In the genomic region with DNA sequence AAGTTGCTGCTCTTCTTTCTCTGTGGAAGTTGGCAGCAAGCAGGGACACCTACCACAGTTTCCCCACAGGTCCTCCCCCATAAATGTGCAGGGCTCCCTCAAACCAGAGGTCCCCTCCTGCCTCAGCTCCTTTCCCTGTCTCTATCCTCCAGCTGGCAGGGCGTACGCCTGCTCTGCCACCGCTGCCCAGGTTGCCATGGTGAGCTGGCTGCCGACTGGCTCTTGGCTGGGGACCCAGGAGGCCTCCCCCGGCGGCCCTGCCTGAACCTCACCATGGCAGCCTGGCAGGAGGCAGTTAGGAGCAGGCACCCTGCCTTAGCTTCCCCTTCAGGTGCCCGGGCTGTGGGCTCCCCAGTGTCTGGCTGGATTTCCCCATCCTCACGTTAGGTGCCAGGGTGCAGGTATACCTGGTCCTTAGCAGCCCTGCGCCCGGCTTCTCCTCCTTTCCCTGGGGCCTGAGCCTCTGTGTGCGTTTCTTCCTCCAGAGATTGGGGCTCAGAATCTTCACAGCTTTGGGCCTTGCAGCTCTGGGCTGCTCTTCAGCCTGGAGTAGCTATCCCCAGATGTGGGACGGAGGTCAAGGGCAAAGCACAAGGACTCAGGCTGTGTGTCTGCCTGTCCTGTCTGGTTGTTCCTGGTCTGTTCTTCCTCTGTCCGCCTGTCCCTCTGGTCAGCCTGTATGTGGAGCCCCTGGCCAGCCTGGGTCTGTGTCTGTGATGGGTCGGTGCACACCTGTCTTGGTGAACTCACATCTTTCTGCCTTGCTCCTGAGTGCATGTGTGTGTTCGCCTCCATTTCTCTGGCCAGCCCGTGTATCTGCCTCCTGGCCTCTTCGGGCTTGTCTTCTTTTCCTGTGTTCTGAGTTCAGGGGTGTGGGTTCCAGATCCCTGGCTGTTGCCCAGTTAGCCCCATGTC, we compare ENCODE assay signal across 10 cellular contexts. TPM values are rescaled to one million over a fixed set of nuclear protein-coding genes. Genes with fewer than 3 reads are reported as not detected.
DNase-seq lines count a peak whose midpoint lies in the region; ATAC-seq and TF ChIP-seq lines count a peak whose summit lies in the region.
"Had no signal": no experiment of that assay in that cellular context is flagged by ENCODE, and none has a peak within 500 bp of the region (broad histone marks: within the 10 kb centered on the region; RNA-seq: fewer than 3 reads in every experiment).

No MANE protein-coding gene starts in this region.

- H3K27ac ChIP-seq in CD4-positive, CD25-positive, alpha-beta regulatory T cell (ENCODE audit: insufficient read depth, low read length, poor library complexity, severe bottlenecking): peak overlapping the region; percentile 37
- peak overlapping the region; percentile 44 to 77 for H3K27ac ChIP-seq in esophagus (ENCODE audit: low read depth in 2 of 2, low read length in 1 of 2)

- CTCF ChIA-PET in WTC11 (lab: Charles Lee): interaction anchor here (0.7 to 2.3 kb wide), 5 partner anchors 9 to 211 kb away, joined by 3 to 20 read pairs (median 6); no protein-coding TSS in a partner anchor

- H3K27me3 ChIP-seq in CD4-positive, CD25-positive, alpha-beta regulatory T cell (ENCODE audit: control insufficient read depth, insufficient read depth, low read length): no peaks in the 10 kb centered on the region
- no peaks in the 10 kb centered on the region for H3K27me3 ChIP-seq in esophagus (ENCODE audit: control insufficient read depth in 1 of 2, insufficient read depth in 2 of 2, low read length in 2 of 2)

- peaks cover 50% of the 10 kb centered on the region for H3K4me1 ChIP-seq in CD4-positive, CD25-positive, alpha-beta regulatory T cell (ENCODE audit: control insufficient read depth, insufficient read depth, low read length, poor library complexity, severe bottlenecking)
- peaks cover 10 to 47% of the 10 kb centered on the region in 2 donors for H3K4me1 ChIP-seq in esophagus (ENCODE audit: control insufficient read depth in 2 of 2, insufficient read depth in 2 of 2, low read length in 1 of 2)

- H3K36me3 Mint-ChIP-seq in CD4-positive, CD25-positive, alpha-beta regulatory T cell: peaks cover 14% of the 10 kb centered on the region
- H3K36me3 Mint-ChIP-seq in neural crest cell (ENCODE audit: low read depth) (peaks cover 7% of the 10 kb centered on the region), WTC11 (peaks cover 16% of the 10 kb centered on the region)

- H3K4me1 Mint-ChIP-seq in CD4-positive, CD25-positive, alpha-beta regulatory T cell: peaks cover 0 to 72% (median 37%) of the 10 kb centered on the region in 4 donors
- peaks cover 89% of the 10 kb centered on the region for H3K4me1 Mint-ChIP-seq in neural crest cell
- peaks cover 80% of the 10 kb centered on the region for H3K4me1 Mint-ChIP-seq in WTC11

- H3K27me3 Mint-ChIP-seq in CD4-positive, CD25-positive, alpha-beta regulatory T cell: no peaks in the 10 kb centered on the region
- H3K27me3 Mint-ChIP-seq in neural crest cell (ENCODE audit: low read depth) (peaks cover 6% of the 10 kb centered on the region), WTC11 (ENCODE audit: low read depth) (peaks cover 39% of the 10 kb centered on the region)

- H3K9me3 Mint-ChIP-seq in CD4-positive, CD25-positive, alpha-beta regulatory T cell: no peaks in the 10 kb centered on the region
- no peaks in the 10 kb centered on the region for H3K9me3 Mint-ChIP-seq in neural crest cell
- no peaks in the 10 kb centered on the region for H3K9me3 Mint-ChIP-seq in WTC11

- no peak for TF ChIP-seq CTCF in neural crest cell (conservative IDR thresholded peaks at IDR 0.05)
- no peak for TF ChIP-seq CTCF in WTC11 (IDR thresholded peaks at IDR 0.05)

- POLR2A ChIA-PET in WTC11 (lab: Charles Lee): interaction anchor here (0.9 to 1.4 kb wide), 3 partner anchors 31 to 44 kb away, joined by 3 to 6 read pairs (median 4); partner anchors contain the start of gene RARA

- H3K4me3 ChIP-seq in CD4-positive, CD25-positive, alpha-beta regulatory T cell (ENCODE audit: low read depth, low read length): no peak overlapping the region
- H3K4me3 ChIP-seq in esophagus (ENCODE audit: low read depth in 1 of 2, low read length in 2 of 2): no peak overlapping the region

- H3K9me3 ChIP-seq in CD4-positive, CD25-positive, alpha-beta regulatory T cell (ENCODE audit: control insufficient read depth in 2 of 2, low read length in 2 of 2): no peaks in the 10 kb centered on the region
- no peaks in the 10 kb centered on the region for H3K9me3 ChIP-seq in esophagus (ENCODE audit: control insufficient read depth in 2 of 2, insufficient read depth in 1 of 2, low read depth in 1 of 2, low read length in 1 of 2)

- H3K4me3 Mint-ChIP-seq in CD4-positive, CD25-positive, alpha-beta regulatory T cell: peak overlapping the region in 2 of 4 donors; percentile 81 to 87
- H3K4me3 Mint-ChIP-seq in neural crest cell (peak overlapping the region; percentile 88), WTC11 (no peak overlapping the region)

- peaks cover 37% of the 10 kb centered on the region for H3K36me3 ChIP-seq in CD4-positive, CD25-positive, alpha-beta regulatory T cell (ENCODE audit: control insufficient read depth, insufficient read depth, low read length)
- H3K36me3 ChIP-seq in esophagus (ENCODE audit: control insufficient read depth in 2 of 2, insufficient read depth in 2 of 2, low read length in 1 of 2): peaks cover 6 to 16% of the 10 kb centered on the region in 2 donors

- no peak for DNase-seq in CD4-positive, CD25-positive, alpha-beta regulatory T cell
- DNase-seq in NCI-H2107 treated with DMSO at 0.1 percent for 48 hours (lab: John Stamatoyannopoulos, UW; ENCODE audit: unreplicated experiment) (peak; percentile 25), neural crest cell (ENCODE audit: low read depth, low spot score) (no peak), SIG-M5 treated with dmso at 0.1 percent for 504 hours (lab: John Stamatoyannopoulos, UW; ENCODE audit: unreplicated experiment) (no peak), WTC11 (ENCODE audit: low spot score) (no peak)
- DNase-seq: GDM1 had no signal

- 32 to 39% methylated on average over 17 of the region's 17 CpGs for WGBS in esophagus, 2 donors

- H3K27ac Mint-ChIP-seq in CD4-positive, CD25-positive, alpha-beta regulatory T cell: peak overlapping the region in 2 of 3 donors; percentile 87 to 89
- H3K27ac Mint-ChIP-seq in neural crest cell (ENCODE audit: unreplicated experiment): peak overlapping the region; percentile 27
- no peak overlapping the region for H3K27ac Mint-ChIP-seq in WTC11

- no peak for ATAC-seq in CD4-positive, CD25-positive, alpha-beta regulatory T cell (ENCODE audit: low read depth in 2 of 2)
- ATAC-seq in HG03342 (IDR thresholded peaks at IDR 0.05; ENCODE audit: unreplicated experiment): no peak
- no peak for ATAC-seq in GM19397 (IDR thresholded peaks at IDR 0.05; ENCODE audit: unreplicated experiment)
- no peak for ATAC-seq in WTC11

TF ChIP-seq in WTC11, 78 proteins besides CTCF, POLR2A, EP300 and RAD21 (continues in another document):
- no peak for TF ChIP-seq ZNF671 (CRISPR knock-in tag; IDR thresholded peaks at IDR 0.05)
- no peak for TF ChIP-seq GTF2I (CRISPR knock-in tag; conservative IDR thresholded peaks at IDR 0.05)
- TF ChIP-seq, protein P1, sequence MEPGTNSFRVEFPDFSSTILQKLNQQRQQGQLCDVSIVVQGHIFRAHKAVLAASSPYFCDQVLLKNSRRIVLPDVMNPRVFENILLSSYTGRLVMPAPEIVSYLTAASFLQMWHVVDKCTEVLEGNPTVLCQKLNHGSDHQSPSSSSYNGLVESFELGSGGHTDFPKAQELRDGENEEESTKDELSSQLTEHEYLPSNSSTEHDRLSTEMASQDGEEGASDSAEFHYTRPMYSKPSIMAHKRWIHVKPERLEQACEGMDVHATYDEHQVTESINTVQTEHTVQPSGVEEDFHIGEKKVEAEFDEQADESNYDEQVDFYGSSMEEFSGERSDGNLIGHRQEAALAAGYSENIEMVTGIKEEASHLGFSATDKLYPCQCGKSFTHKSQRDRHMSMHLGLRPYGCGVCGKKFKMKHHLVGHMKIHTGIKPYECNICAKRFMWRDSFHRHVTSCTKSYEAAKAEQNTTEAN (CRISPR knock-in tag; IDR thresholded peaks at IDR 0.05): no peak
- TF ChIP-seq, protein P2, sequence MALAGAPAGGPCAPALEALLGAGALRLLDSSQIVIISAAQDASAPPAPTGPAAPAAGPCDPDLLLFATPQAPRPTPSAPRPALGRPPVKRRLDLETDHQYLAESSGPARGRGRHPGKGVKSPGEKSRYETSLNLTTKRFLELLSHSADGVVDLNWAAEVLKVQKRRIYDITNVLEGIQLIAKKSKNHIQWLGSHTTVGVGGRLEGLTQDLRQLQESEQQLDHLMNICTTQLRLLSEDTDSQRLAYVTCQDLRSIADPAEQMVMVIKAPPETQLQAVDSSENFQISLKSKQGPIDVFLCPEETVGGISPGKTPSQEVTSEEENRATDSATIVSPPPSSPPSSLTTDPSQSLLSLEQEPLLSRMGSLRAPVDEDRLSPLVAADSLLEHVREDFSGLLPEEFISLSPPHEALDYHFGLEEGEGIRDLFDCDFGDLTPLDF (CRISPR knock-in tag; IDR thresholded peaks at IDR 0.05): no peak
- TF ChIP-seq PREB (CRISPR knock-in tag; IDR thresholded peaks at IDR 0.05; ENCODE audit: borderline replicate concordance): no peak
- no peak for TF ChIP-seq KAT7 (CRISPR knock-in tag; IDR thresholded peaks at IDR 0.05; ENCODE audit: borderline replicate concordance)
- no peak for TF ChIP-seq JAZF1 (CRISPR knock-in tag; IDR thresholded peaks at IDR 0.05)
- no peak for TF ChIP-seq ZNF396 (CRISPR knock-in tag; IDR thresholded peaks at IDR 0.05; ENCODE audit: borderline replicate concordance)

RNA-seq across cellular contexts. Expression of gene GJD3, which starts 15.7 kb away (rescaled TPM):
- total RNA-seq in CD4-positive, CD25-positive, alpha-beta regulatory T cell: not detected
- polyA plus RNA-seq in CD4-positive, CD25-positive, alpha-beta regulatory T cell: not detected
- 1 to 10 TPM in 1 of 2 donors, under 1 TPM in 1; 0.68 to 1.0 TPM for polyA plus RNA-seq in esophagus
- total RNA-seq in neural crest cell: 0.34 TPM in 1 of 2 replicates, not detected in the other
- 1.4 to 2.3 TPM (median 2.0 TPM) in 3 replicates for total RNA-seq in WTC11 (2021)
- total RNA-seq: T-helper 2 cell treated with Interferon-gamma antibody and Interleukin-4, amounts not matched to agents 100 ng/mL and 5 ng/mL, for 36 hours had no signal

RNA-seq across cellular contexts. Expression of gene RARA, which starts 39.8 kb away (rescaled TPM):
- total RNA-seq in CD4-positive, CD25-positive, alpha-beta regulatory T cell: 126 TPM
- polyA plus RNA-seq in CD4-positive, CD25-positive, alpha-beta regulatory T cell: 10 to 100 TPM in 3 of 4 donors, 1 to 10 TPM in 1; 7.3 to 14.5 (median 12.6) TPM
- 1 to 10 TPM; 5.2 to 6.6 TPM for polyA plus RNA-seq in esophagus
- total RNA-seq in neural crest cell: 22.3 and 25.9 TPM in 2 replicates
- 14.3 to 20.7 TPM (median 15.8 TPM) in 3 replicates for total RNA-seq in WTC11 (2021)
